18 cellular contexts compared by ENCODE assay signal in the genomic region with DNA sequence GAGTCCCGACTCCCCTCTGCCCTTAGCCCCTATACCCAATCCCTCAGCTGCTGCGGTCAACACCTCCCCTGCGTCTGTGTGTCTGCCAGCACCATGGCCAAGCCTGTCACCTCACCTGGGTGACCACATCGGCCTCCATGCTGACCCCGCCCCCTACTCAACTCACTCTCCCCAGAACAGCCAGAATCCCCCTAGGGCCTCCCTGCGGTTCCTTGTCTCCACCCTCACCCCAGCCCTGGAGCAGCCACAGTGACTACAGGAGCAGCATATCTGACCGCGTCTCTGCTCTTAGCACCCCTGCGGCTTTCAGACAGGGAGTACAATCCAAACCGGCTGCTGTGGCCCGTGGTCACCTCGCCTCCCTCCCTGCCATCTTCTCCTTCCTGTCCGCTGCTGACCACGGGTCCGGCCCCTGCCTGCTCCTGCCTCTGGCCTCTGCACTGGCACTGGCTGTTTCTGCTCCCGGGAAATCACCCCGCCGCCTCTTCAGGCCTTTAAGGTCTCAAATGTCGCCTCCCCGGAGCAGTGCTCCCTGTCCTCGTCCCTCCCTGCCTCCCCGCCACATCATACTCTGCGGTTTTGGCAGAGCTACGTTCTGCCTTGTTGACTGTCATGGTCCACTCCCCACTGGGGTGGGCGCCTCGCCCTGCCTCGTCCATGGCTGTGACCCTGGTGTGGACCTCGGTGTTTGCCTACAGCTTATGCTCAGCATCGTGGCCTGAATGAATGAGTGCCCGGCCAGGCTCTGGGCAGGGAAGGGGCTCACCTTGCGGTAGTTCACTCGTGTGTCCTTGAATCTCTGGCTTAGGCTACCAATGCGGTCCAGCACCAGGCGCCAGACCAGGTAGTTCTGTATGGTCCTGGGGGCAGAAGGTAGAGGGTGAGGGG. TPM values are rescaled to one million over a fixed set of nuclear protein-coding genes. Genes with fewer than 3 reads are reported as not detected.
A peak's percentile ranks its signal among the peaks of the same experiment; 100 is the strongest.
DNase-seq lines count a peak whose midpoint lies in the region; ATAC-seq, FAIRE-seq and TF ChIP-seq lines count a peak whose summit lies in the region.
"Had no signal": no experiment of that assay in that cellular context is flagged by ENCODE, and none has a peak within 500 bp of the region (broad histone marks: within the 10 kb centered on the region; RNA-seq: fewer than 3 reads in every experiment).

No MANE protein-coding gene starts in this region.

- H3K27ac Mint-ChIP-seq in stimulated activated naive B cell treated with anti-CD40 and anti-IgM and Interleukin-4, amounts not matched to agents 10 μg/mL and 1 μg/mL and 100 μg/mL, for 72 hours, result peak overlapping the region; percentile 10
- H3K27ac Mint-ChIP-seq: activated naive CD8-positive, alpha-beta T cell treated with anti-CD3 and anti-CD28 coated beads for 36 hours; WTC11 had no signal

- H3K27me3 ChIP-seq in HepG2 (ENCODE audit: control insufficient read depth in 1 of 2, insufficient read depth in 2 of 2, low read length in 2 of 2), result peaks cover 8 to 63% of the 10 kb centered on the region in 2 experiments; a peak in 4 of 5 replicates
- H3K27me3 ChIP-seq: body of pancreas had no signal

- H3K4me1 Mint-ChIP-seq in stimulated activated naive B cell treated with anti-CD40 and anti-IgM and Interleukin-4, amounts not matched to agents 10 μg/mL and 1 μg/mL and 100 μg/mL, for 72 hours, result peaks cover 4 to 10% of the 10 kb centered on the region in 2 donors
- H3K4me1 Mint-ChIP-seq: activated naive CD8-positive, alpha-beta T cell treated with anti-CD3 and anti-CD28 coated beads for 36 hours; WTC11 had no signal

- peaks cover 0 to 4% of the 10 kb centered on the region in 2 donors for H3K36me3 Mint-ChIP-seq in stimulated activated naive B cell treated with anti-CD40 and anti-IgM and Interleukin-4, amounts not matched to agents 10 μg/mL and 1 μg/mL and 100 μg/mL, for 72 hours
- H3K36me3 Mint-ChIP-seq: activated naive CD8-positive, alpha-beta T cell treated with anti-CD3 and anti-CD28 coated beads for 36 hours; WTC11 had no signal

- no peaks in the 10 kb centered on the region for H3K36me3 ChIP-seq in HepG2 (replicated peaks in 1 of 2; ENCODE audit: control insufficient read depth in 1 of 2, insufficient read depth in 2 of 2, low read length in 2 of 2)

- peaks cover 5% of the 10 kb centered on the region in 2 donors for H3K9me3 Mint-ChIP-seq in stimulated activated naive B cell treated with anti-CD40 and anti-IgM and Interleukin-4, amounts not matched to agents 10 μg/mL and 1 μg/mL and 100 μg/mL, for 72 hours

- no peak overlapping the region for H3K9ac ChIP-seq in HepG2 (ENCODE audit: insufficient read depth, low read depth, low read length)

- BruUV-seq in HepG2 (replicated peaks; lab: Mats Ljungman, UMichigan), result no TSS peak

- no peak overlapping the region for H3K4me3 ChIP-seq in HepG2 (replicated peaks in 1 of 3; ENCODE audit: insufficient read depth in 1 of 3, low read depth in 2 of 3, low read length in 3 of 3)
- H3K4me3 ChIP-seq: body of pancreas had no signal

- no peak overlapping the region for H2AFZ ChIP-seq in HepG2 (ENCODE audit: low read length)

- no peak for TF ChIP-seq EP300 in HepG2 (IDR thresholded peaks at IDR 0.05; ENCODE audit: low read depth in 2 of 2, low read length in 2 of 2)
- no peak for TF ChIP-seq EP300 in HepG2 (CRISPR knock-in tag; IDR thresholded peaks at IDR 0.05; ENCODE audit: borderline replicate concordance)

- no peak for TF ChIP-seq CTCF in HepG2 (CRISPR knock-in tag; IDR thresholded peaks at IDR 0.05)

- FAIRE-seq in HepG2 (lab: Jason Lieb, UNC), result no peak
- FAIRE-seq: D721Med, GM19239 had no signal

- TF ChIP-seq RAD21 in HepG2 (CRISPR knock-in tag; IDR thresholded peaks at IDR 0.05), result no peak

- 29% methylated on average over 24 of the region's 34 CpGs for WGBS in HepG2 (ENCODE audit: low lambda C conversion rate)

- H3K79me2 ChIP-seq in HepG2 (ENCODE audit: insufficient read depth, low read length), result no peaks in the 10 kb centered on the region

- POLR2A ChIA-PET in HepG2 (lab: Yijun Ruan, JAX), result no interaction called here

- H3K4me2 ChIP-seq in HepG2 (ENCODE audit: low read depth, low read length), result no peak overlapping the region

- DNase-seq in activated effector memory CD4-positive, alpha-beta T cell treated with anti-CD3 and anti-CD28 coated beads, Interleukin-2, amount 50 U/mL, for 16 hours, result peak; percentile 60
- DNase-seq in activated effector memory CD4-positive, alpha-beta T cell treated with Interleukin-2 at 50 U/mL for 16 hours, result no peak
- peak; percentile 2 for DNase-seq in OCI-M1 (lab: John Stamatoyannopoulos, UW)
- DNase-seq in HepG2 (ENCODE audit: low spot score), result no peak
- no peak for DNase-seq in stimulated activated naive B cell treated with anti-CD40 and anti-IgM and Interleukin-4, amounts not matched to agents 10 μg/mL and 1 μg/mL and 100 μg/mL, for 72 hours
- no peak for DNase-seq in NCI-H526 treated with DMSO at 0.1 percent for 48 hours (lab: John Stamatoyannopoulos, UW)
- DNase-seq in ACHN, result no peak
- no peak for DNase-seq in NCI-H1048 (lab: John Stamatoyannopoulos, UW)
- DNase-seq: activated naive CD8-positive, alpha-beta T cell treated with anti-CD3 and anti-CD28 coated beads for 36 hours; body of pancreas; effector CD8-positive, alpha-beta T cell; foreskin melanocyte; hippocampal formation had no signal

- no peaks in the 10 kb centered on the region for H4K20me1 ChIP-seq in HepG2 (ENCODE audit: insufficient read depth, low read length)

- peaks cover 12% of the 10 kb centered on the region for H3K4me1 ChIP-seq in HepG2 (ENCODE audit: insufficient read depth, low read length)

- no peak for ATAC-seq in HepG2
- ATAC-seq in stimulated activated naive B cell treated with anti-CD40 and anti-IgM and Interleukin-4, amounts not matched to agents 10 μg/mL and 1 μg/mL and 100 μg/mL, for 72 hours (replicated peaks), result no peak
- ATAC-seq: body of pancreas, SK-N-SH treated with all-trans-retinoic acid at 6 μM for 48 hours, WTC11 had no signal

- no peaks in the 10 kb centered on the region for H3K9me3 ChIP-seq in HepG2 (ENCODE audit: low read length)
- H3K9me3 ChIP-seq: body of pancreas had no signal

- CTCF ChIA-PET in HepG2 (lab: Yijun Ruan, JAX; ENCODE audit: low intra/inter-chr PET ratio, low total read pairs), result no interaction called here

- H3K27me3 Mint-ChIP-seq in stimulated activated naive B cell treated with anti-CD40 and anti-IgM and Interleukin-4, amounts not matched to agents 10 μg/mL and 1 μg/mL and 100 μg/mL, for 72 hours, result peaks cover 20 to 35% of the 10 kb centered on the region in 2 donors
- H3K27me3 Mint-ChIP-seq: activated naive CD8-positive, alpha-beta T cell treated with anti-CD3 and anti-CD28 coated beads for 36 hours had no signal

- intact Hi-C loops in HepG2 (cut with micrococcal nuclease; ENCODE audit: unreplicated experiment), result no loop called here

- no peak overlapping the region for H3K27ac ChIP-seq in HepG2 (ENCODE audit: extremely low read length, insufficient read depth, low read length)
- H3K27ac ChIP-seq: body of pancreas had no signal

- no peak for TF ChIP-seq POLR2A in HepG2 (IDR thresholded peaks at IDR 0.05; ENCODE audit: insufficient read depth in 1 of 2, low read depth in 2 of 2, low read length in 2 of 2)

- H3K4me3 Mint-ChIP-seq in stimulated activated naive B cell treated with anti-CD40 and anti-IgM and Interleukin-4, amounts not matched to agents 10 μg/mL and 1 μg/mL and 100 μg/mL, for 72 hours, result no peak overlapping the region
- H3K4me3 Mint-ChIP-seq: activated naive CD8-positive, alpha-beta T cell treated with anti-CD3 and anti-CD28 coated beads for 36 hours; WTC11 had no signal

- in situ Hi-C loops in HepG2 (cut with HindIII; ENCODE audit: extremely low pct_ligation_motif_present, low pct_unique_long_range_greater_than_20kb), result no loop called here
- in situ Hi-C loops in ACHN (cut with HindIII; ENCODE audit: low pct_ligation_motif_present, low pct_unique_long_range_greater_than_20kb, low sequenced_read_pairs), result no loop called here

RNA-seq across cellular contexts. Expression of a gene that starts 11.1 kb away (rescaled TPM):
- 14.1 and 16.8 TPM in 2 replicates for total RNA-seq in HepG2 (2016; rRNA removed; fragmentation: Illumina TruSeq; extraction: Trizol)
- 3.3 and 4.6 TPM in 2 replicates for total RNA-seq in HepG2 (2016; cell fraction: cytosol; rRNA removed; fragmentation: Illumina TruSeq; extraction: Trizol; ENCODE audit: low read depth)
- 14.4 and 15.6 TPM in 2 replicates for total RNA-seq in HepG2 (2016; cell fraction: insoluble cytoplasmic fraction; rRNA removed; fragmentation: Illumina TruSeq; extraction: Trizol)
- 9.8 and 9.9 TPM in 2 replicates for total RNA-seq in HepG2 (2016; cell fraction: membrane; rRNA removed; fragmentation: Illumina TruSeq; extraction: Trizol)
- total RNA-seq in HepG2 (2016; cell fraction: nucleus; rRNA removed; fragmentation: Illumina TruSeq; extraction: Trizol), result 8.9 and 10.7 TPM in 2 replicates
- 22.1 and 29.5 TPM in 2 replicates for polyA plus RNA-seq in HepG2 (2011; rRNA removed)
- 24.7 and 29.1 TPM in 2 replicates for polyA plus RNA-seq in HepG2 (2011; cell fraction: cytosol; rRNA removed)
- polyA plus RNA-seq in HepG2 (2011; cell fraction: nucleus; rRNA removed), result 72.9 and 75.2 TPM in 2 replicates
- 22.4 and 26.9 TPM in 2 replicates for polyA plus RNA-seq in HepG2 (2012)
- polyA plus RNA-seq in HepG2 (2016; cell fraction: cytosol; fragmentation: Illumina TruSeq; extraction: Trizol; ENCODE audit: low read depth), result 4.6 and 4.8 TPM in 2 replicates
- 20.7 and 24.0 TPM in 2 replicates for polyA plus RNA-seq in HepG2 (2016; cell fraction: insoluble cytoplasmic fraction; fragmentation: Illumina TruSeq; extraction: Trizol; ENCODE audit: low read depth)
- 11.7 and 12.0 TPM in 2 replicates for polyA plus RNA-seq in HepG2 (2016; cell fraction: membrane; fragmentation: Illumina TruSeq; extraction: Trizol; ENCODE audit: low read depth)
- 24.3 and 25.8 TPM in 2 replicates for polyA plus RNA-seq in HepG2 (2016; cell fraction: nucleus; fragmentation: Illumina TruSeq; extraction: Trizol; ENCODE audit: insufficient read depth, low read depth)
- polyA minus RNA-seq in HepG2 (2011; rRNA and poly(A)+ RNA removed; ENCODE audit: low replicate concordance), result 3.8 and 32.9 TPM in 2 replicates
- polyA minus RNA-seq in HepG2 (2011; cell fraction: cytosol; rRNA and poly(A)+ RNA removed), result 16.2 and 16.4 TPM in 2 replicates
- 5.8 and 7.5 TPM in 2 replicates for polyA minus RNA-seq in HepG2 (2011; cell fraction: nucleus; rRNA and poly(A)+ RNA removed)

RNA-seq across cellular contexts. Expression of a gene that starts 35.1 kb away (rescaled TPM):
- total RNA-seq in HepG2 (2016; rRNA removed; fragmentation: Illumina TruSeq; extraction: Trizol), result not detected in 2 replicates
- not detected in 2 replicates for total RNA-seq in HepG2 (2016; cell fraction: cytosol; rRNA removed; fragmentation: Illumina TruSeq; extraction: Trizol; ENCODE audit: low read depth)
- total RNA-seq in HepG2 (2016; cell fraction: insoluble cytoplasmic fraction; rRNA removed; fragmentation: Illumina TruSeq; extraction: Trizol), result not detected in 2 replicates
- not detected in 2 replicates for total RNA-seq in HepG2 (2016; cell fraction: membrane; rRNA removed; fragmentation: Illumina TruSeq; extraction: Trizol)
- not detected in 2 replicates for total RNA-seq in HepG2 (2016; cell fraction: nucleus; rRNA removed; fragmentation: Illumina TruSeq; extraction: Trizol)
- polyA plus RNA-seq in HepG2 (2011; rRNA removed), result 0.48 and 1.6 TPM in 2 replicates
- polyA plus RNA-seq in HepG2 (2011; cell fraction: cytosol; rRNA removed), result 0.54 and 0.78 TPM in 2 replicates
- polyA plus RNA-seq in HepG2 (2011; cell fraction: nucleus; rRNA removed), result 3.3 and 4.7 TPM in 2 replicates
- polyA plus RNA-seq in HepG2 (2012), result 0.37 and 0.43 TPM in 2 replicates
- polyA plus RNA-seq in HepG2 (2016; cell fraction: cytosol; fragmentation: Illumina TruSeq; extraction: Trizol; ENCODE audit: low read depth), result not detected in 2 replicates
- not detected in 2 replicates for polyA plus RNA-seq in HepG2 (2016; cell fraction: insoluble cytoplasmic fraction; fragmentation: Illumina TruSeq; extraction: Trizol; ENCODE audit: low read depth)
- polyA plus RNA-seq in HepG2 (2016; cell fraction: membrane; fragmentation: Illumina TruSeq; extraction: Trizol; ENCODE audit: low read depth), result not detected in 2 replicates
- not detected in 2 replicates for polyA plus RNA-seq in HepG2 (2016; cell fraction: nucleus; fragmentation: Illumina TruSeq; extraction: Trizol; ENCODE audit: insufficient read depth, low read depth)
- 0.72 TPM in 1 of 2 replicates, not detected in the other for polyA minus RNA-seq in HepG2 (2011; rRNA and poly(A)+ RNA removed; ENCODE audit: low replicate concordance)
- polyA minus RNA-seq in HepG2 (2011; cell fraction: cytosol; rRNA and poly(A)+ RNA removed), result 1.3 TPM in 1 of 2 replicates, not detected in the other
- 0.39 and 0.62 TPM in 2 replicates for polyA minus RNA-seq in HepG2 (2011; cell fraction: nucleus; rRNA and poly(A)+ RNA removed)
- total RNA-seq: A673, body of pancreas, WTC11 had no signal

RNA-seq across cellular contexts. Expression of a gene that starts 41.5 kb away (rescaled TPM):
- 6.2 and 11.9 TPM in 2 replicates for total RNA-seq in HepG2 (2016; rRNA removed; fragmentation: Illumina TruSeq; extraction: Trizol)
- 7.1 and 8.0 TPM in 2 replicates for total RNA-seq in HepG2 (2016; cell fraction: cytosol; rRNA removed; fragmentation: Illumina TruSeq; extraction: Trizol; ENCODE audit: low read depth)
- total RNA-seq in HepG2 (2016; cell fraction: insoluble cytoplasmic fraction; rRNA removed; fragmentation: Illumina TruSeq; extraction: Trizol), result 5.5 and 13.2 TPM in 2 replicates
- total RNA-seq in HepG2 (2016; cell fraction: membrane; rRNA removed; fragmentation: Illumina TruSeq; extraction: Trizol), result 10.5 and 12.4 TPM in 2 replicates
- 11.2 and 11.3 TPM in 2 replicates for total RNA-seq in HepG2 (2016; cell fraction: nucleus; rRNA removed; fragmentation: Illumina TruSeq; extraction: Trizol)
- 49.9 and 70.7 TPM in 2 replicates for polyA plus RNA-seq in HepG2 (2011; rRNA removed)
- polyA plus RNA-seq in HepG2 (2011; cell fraction: cytosol; rRNA removed), result 24.2 and 35.1 TPM in 2 replicates
- 534 and 601 TPM in 2 replicates for polyA plus RNA-seq in HepG2 (2011; cell fraction: nucleus; rRNA removed)
- 20.3 and 22.1 TPM in 2 replicates for polyA plus RNA-seq in HepG2 (2012)
- 6.2 and 6.4 TPM in 2 replicates for polyA plus RNA-seq in HepG2 (2016; cell fraction: cytosol; fragmentation: Illumina TruSeq; extraction: Trizol; ENCODE audit: low read depth)
- 5.6 and 7.2 TPM in 2 replicates for polyA plus RNA-seq in HepG2 (2016; cell fraction: insoluble cytoplasmic fraction; fragmentation: Illumina TruSeq; extraction: Trizol; ENCODE audit: low read depth)
- polyA plus RNA-seq in HepG2 (2016; cell fraction: membrane; fragmentation: Illumina TruSeq; extraction: Trizol; ENCODE audit: low read depth), result 9.0 and 10.4 TPM in 2 replicates
- polyA plus RNA-seq in HepG2 (2016; cell fraction: nucleus; fragmentation: Illumina TruSeq; extraction: Trizol; ENCODE audit: insufficient read depth, low read depth), result 35.7 and 39.2 TPM in 2 replicates
- polyA minus RNA-seq in HepG2 (2011; rRNA and poly(A)+ RNA removed; ENCODE audit: low replicate concordance), result 0.61 and 40.6 TPM in 2 replicates
- 12.6 and 13.8 TPM in 2 replicates for polyA minus RNA-seq in HepG2 (2011; cell fraction: cytosol; rRNA and poly(A)+ RNA removed)
- 32.2 and 34.3 TPM in 2 replicates for polyA minus RNA-seq in HepG2 (2011; cell fraction: nucleus; rRNA and poly(A)+ RNA removed)

Comparison
In these comparisons a context has a peak if more than half of its experiments do, and no peak if none do; other contexts are left out.
1. DNase-seq: peak in activated effector memory CD4-positive, alpha-beta T cell treated with anti-CD3 and anti-CD28 coated beads, Interleukin-2, amount 50 U/mL, for 16 hours (single experiment) and OCI-M1 (single experiment); none in activated effector memory CD4-positive, alpha-beta T cell treated with Interleukin-2 at 50 U/mL for 16 hours (single experiment), HepG2 (single experiment), stimulated activated naive B cell treated with anti-CD40 and anti-IgM and Interleukin-4, amounts not matched to agents 10 μg/mL and 1 μg/mL and 100 μg/mL, for 72 hours (single experiment), NCI-H526 treated with DMSO at 0.1 percent for 48 hours (single experiment), ACHN (single experiment) and NCI-H1048 (single experiment).